1 cellular context compared by ENCODE assay signal in genomic region chrX:40266490-40267333, GRCh38.
TF ChIP-seq lines count a peak whose summit lies in the region.

No MANE protein-coding gene starts in this region.

TF ChIP-seq in HepG2, 621 proteins besides CTCF, POLR2A, EP300 and RAD21 (continued from another document):
- peak; percentile 36; the same call in 1 of the 2 replicates for TF ChIP-seq ZFP91 (CRISPR knock-in tag; IDR thresholded peaks at IDR 0.05; ENCODE audit: borderline replicate concordance)
- peak; percentile 73 for TF ChIP-seq ZNF687 (CRISPR knock-in tag; IDR thresholded peaks at IDR 0.05)
- no peak; the same call in 1 of the 2 replicates for TF ChIP-seq UBTF (CRISPR knock-in tag; IDR thresholded peaks at IDR 0.05)
- TF ChIP-seq ZNF414 (CRISPR knock-in tag; IDR thresholded peaks at IDR 0.05), result no peak
- 0 out of 2 replicates have a peak, but pooled peaks have one; percentile 9 for TF ChIP-seq PATZ1 (CRISPR knock-in tag; IDR thresholded peaks at IDR 0.05)
- TF ChIP-seq ZNF121 (CRISPR knock-in tag; IDR thresholded peaks at IDR 0.05), result no peak
